18 cellular contexts compared by ENCODE assay signal in genomic region chr1:47950481-47950880, GRCh38. TPM values are rescaled to one million over a fixed set of nuclear protein-coding genes. Genes with fewer than 3 reads are reported as not detected.
A peak's percentile ranks its signal among the peaks of the same experiment; 100 is the strongest.
DNase-seq lines count a peak whose midpoint lies in the region; ATAC-seq and TF ChIP-seq lines count a peak whose summit lies in the region.
"Had no signal": no experiment of that assay in that cellular context is flagged by ENCODE, and none has a peak within 500 bp of the region (broad histone marks: within the 10 kb centered on the region; RNA-seq: fewer than 3 reads in every experiment).

No MANE protein-coding gene starts in this region.

- TF ChIP-seq POLR2A in heart left ventricle (IDR thresholded peaks at IDR 0.05) (no peak), tibial nerve (IDR thresholded peaks at IDR 0.05) (no peak)

- no peaks in the 10 kb centered on the region for H3K9me3 ChIP-seq in right cardiac atrium (ENCODE audit: control insufficient read depth, low read length)
- no peaks in the 10 kb centered on the region for H3K9me3 ChIP-seq in heart left ventricle
- H3K9me3 ChIP-seq in tibial nerve: no peaks in the 10 kb centered on the region
- H3K9me3 ChIP-seq: Caco-2 had no signal

- H3K27ac ChIP-seq in right cardiac atrium (ENCODE audit: low read length) (peak overlapping the region; percentile 43), heart left ventricle (no peak overlapping the region), tibial nerve (peak overlapping the region in 3 of 4 donors; percentile 25 to 84 (median 78))
- H3K27ac ChIP-seq: 22Rv1, BLaER1, GM23248 had no signal

- H3K4me3 ChIP-seq in right cardiac atrium (ENCODE audit: low read length) (no peak overlapping the region), heart left ventricle (no peak overlapping the region), tibial nerve (no peak overlapping the region)
- H3K4me3 ChIP-seq: BLaER1, GM23248 had no signal

- H3K36me3 ChIP-seq in heart left ventricle: no peaks in the 10 kb centered on the region
- H3K36me3 ChIP-seq in tibial nerve: no peaks in the 10 kb centered on the region
- H3K36me3 ChIP-seq: BLaER1 had no signal

- peaks cover 12% of the 10 kb centered on the region for H3K4me1 ChIP-seq in right cardiac atrium (ENCODE audit: control insufficient read depth, insufficient read depth, low read length)
- H3K4me1 ChIP-seq in heart left ventricle: no peaks in the 10 kb centered on the region
- H3K4me1 ChIP-seq in tibial nerve: peaks cover 0 to 63% (median 8%) of the 10 kb centered on the region in 4 donors
- H3K4me1 ChIP-seq: BLaER1 had no signal

- TF ChIP-seq EP300 in tibial nerve (IDR thresholded peaks at IDR 0.05): no peak

- no peaks in the 10 kb centered on the region for H3K27me3 ChIP-seq in right cardiac atrium (ENCODE audit: control insufficient read depth, insufficient read depth)
- no peaks in the 10 kb centered on the region for H3K27me3 ChIP-seq in heart left ventricle
- no peaks in the 10 kb centered on the region for H3K27me3 ChIP-seq in tibial nerve
- H3K27me3 ChIP-seq: BLaER1 had no signal

- intact Hi-C loops in right cardiac atrium (cut with DNase I): no loop called here
- intact Hi-C loops in heart left ventricle (cut with DNase I): no loop called here

- 48% methylated on average over 3 of the region's 3 CpGs for WGBS in right cardiac atrium
- 68 to 89% (median 77%) methylated on average over 3 of the region's 3 CpGs for WGBS in heart left ventricle, 4 donors
- 54 to 57% methylated on average over 3 of the region's 3 CpGs for WGBS in tibial nerve, 2 donors

- ATAC-seq in right cardiac atrium (peak; percentile 35 to 51), heart left ventricle (no peak), GM21529 (IDR thresholded peaks at IDR 0.05; ENCODE audit: unreplicated experiment) (no peak), GM19328 (IDR thresholded peaks at IDR 0.05; ENCODE audit: unreplicated experiment) (no peak)
- ATAC-seq: HCT116 had no signal

- no peak for TF ChIP-seq CTCF in heart left ventricle (IDR thresholded peaks at IDR 0.05)
- TF ChIP-seq CTCF in tibial nerve (IDR thresholded peaks at IDR 0.05): no peak

- DNase-seq in right cardiac atrium: no peak
- DNase-seq in heart left ventricle: no peak
- DNase-seq in kidney tubule cell (ENCODE audit: low spot score): peak; percentile 13
- peak; percentile 59 for DNase-seq in pons (ENCODE audit: low spot score)
- DNase-seq in tibial nerve (ENCODE audit: low spot score in 2 of 2): no peak
- no peak for DNase-seq in inferior parietal cortex (ENCODE audit: extremely low spot score)
- DNase-seq: AML-193; Caco-2; CD8-positive, alpha-beta memory T cell; DND-41; GDM1; GM23248 had no signal

RNA-seq across cellular contexts. Expression of gene TRABD2B, which starts 46.7 kb away (rescaled TPM):
- total RNA-seq in right cardiac atrium: 10 to 100 TPM; 13.4 to 23.7 (median 18.1) TPM
- polyA plus RNA-seq in right cardiac atrium: 6.7 TPM
- 1 to 10 TPM in 4 of 9 donors, under 1 TPM in 5; 0.31 to 1.1 (median 0.87) TPM for total RNA-seq in heart left ventricle
- polyA plus RNA-seq in heart left ventricle: under 1 TPM; 0.46 to 0.80 TPM
- 1 to 10 TPM; 1.3 to 4.1 (median 2.3) TPM for total RNA-seq in tibial nerve
- total RNA-seq: A673; CD8-positive, alpha-beta memory T cell; GM23248 had no signal
- polyA plus RNA-seq: CD8-positive, alpha-beta memory T cell; GM23248 had no signal

Comparison
In these comparisons a context has a peak if more than half of its experiments do, and no peak if none do; other contexts are left out.
1. ATAC-seq: peak in right cardiac atrium (2 of 2); none in heart left ventricle (0 of 4), GM21529 (single experiment) and GM19328 (single experiment).
2. H3K27ac ChIP-seq: peak in right cardiac atrium (single experiment) and tibial nerve (3 of 4); none in heart left ventricle (0 of 12).
3. DNase-seq: peak in kidney tubule cell (single experiment) and pons (single experiment); none in right cardiac atrium (0 of 3), heart left ventricle (0 of 5), tibial nerve (0 of 2) and inferior parietal cortex (single experiment).